Comparison of ENCODE assay signal across 1 cellular context in genomic region chr10:30445716-30446115, GRCh38.
TF ChIP-seq lines count a peak whose summit lies in the region.

No MANE protein-coding gene starts in this region.

TF ChIP-seq in K562, 482 proteins besides CTCF, POLR2A, EP300 and RAD21 (continued from another document):
- TF ChIP-seq FOXO4 (CRISPR knock-in tag; IDR thresholded peaks at IDR 0.05), result no peak
